ENCODE assay signal across 24 cellular contexts in the genomic region with DNA sequence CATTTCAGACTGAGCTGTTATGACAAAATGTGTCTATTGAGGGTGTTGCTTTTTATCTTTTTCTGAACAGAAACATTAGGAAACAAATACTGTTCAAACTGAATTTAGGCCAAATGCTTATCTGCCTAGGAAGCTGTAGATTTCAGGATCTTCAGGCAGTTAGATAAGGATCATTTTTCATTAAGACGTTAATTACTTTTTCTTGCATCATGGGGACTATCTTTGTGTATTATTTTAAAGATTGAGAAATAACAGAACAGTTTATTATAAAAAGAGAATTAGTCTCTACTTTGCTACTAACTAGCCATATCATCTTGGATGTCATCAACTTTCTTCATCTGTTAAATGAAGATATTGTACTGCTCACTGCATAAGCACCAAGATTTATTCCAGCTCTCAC.
"Had no signal": no experiment of that assay in that cellular context is flagged by ENCODE, and none has a peak within 500 bp of the region (broad histone marks: within the 10 kb centered on the region; RNA-seq: fewer than 3 reads in every experiment).

No MANE protein-coding gene starts in this region.

- H3K27me3 ChIP-seq: breast epithelium, SJSA1 had no signal

- H3K36me3 Mint-ChIP-seq: WTC11 had no signal

- H3K9me3 ChIP-seq: breast epithelium, SJSA1 had no signal

- H3K4me1 Mint-ChIP-seq: activated CD4-positive, alpha-beta T cell treated with anti-CD3 and anti-CD28 coated beads, Interleukin-2, amount 10 ng/mL, durations not matched to agents 24 days and 14 days; activated CD8-positive, alpha-beta memory T cell treated with anti-CD3 and anti-CD28 coated beads, Interleukin-2, amount 10 ng/mL, durations not matched to agents 7 days and 5 days; activated naive CD4-positive, alpha-beta T cell treated with anti-CD3 and anti-CD28 coated beads, Interleukin-2, amount 10 ng/mL, durations not matched to agents 7 days and 5 days; activated naive CD8-positive, alpha-beta T cell treated with anti-CD3 and anti-CD28 coated beads for 36 hours; T-cell had no signal

- H3K27me3 Mint-ChIP-seq: activated CD4-positive, alpha-beta T cell treated with anti-CD3 and anti-CD28 coated beads, Interleukin-2, amount 10 ng/mL, durations not matched to agents 24 days and 14 days; activated CD8-positive, alpha-beta memory T cell treated with anti-CD3 and anti-CD28 coated beads, Interleukin-2, amount 10 ng/mL, durations not matched to agents 7 days and 5 days; activated naive CD4-positive, alpha-beta T cell treated with anti-CD3 and anti-CD28 coated beads, Interleukin-2, amount 10 ng/mL, durations not matched to agents 7 days and 5 days; activated naive CD8-positive, alpha-beta T cell treated with anti-CD3 and anti-CD28 coated beads for 36 hours; activated T-cell treated with anti-CD3 and anti-CD28 coated beads, Interleukin-2, amount 50 U/mL, for 24 hours; T-cell had no signal

- H3K27ac Mint-ChIP-seq: activated CD4-positive, alpha-beta T cell treated with anti-CD3 and anti-CD28 coated beads, Interleukin-2, amount 10 ng/mL, durations not matched to agents 24 days and 14 days; activated CD8-positive, alpha-beta memory T cell treated with anti-CD3 and anti-CD28 coated beads, Interleukin-2, amount 10 ng/mL, durations not matched to agents 7 days and 5 days; activated naive CD4-positive, alpha-beta T cell treated with anti-CD3 and anti-CD28 coated beads, Interleukin-2, amount 10 ng/mL, durations not matched to agents 7 days and 5 days; activated naive CD8-positive, alpha-beta T cell treated with anti-CD3 and anti-CD28 coated beads for 36 hours; activated T-cell treated with anti-CD3 and anti-CD28 coated beads, Interleukin-2, amount 50 U/mL, for 24 hours; T-cell; WTC11 had no signal

- H3K4me3 Mint-ChIP-seq: activated CD4-positive, alpha-beta T cell treated with anti-CD3 and anti-CD28 coated beads, Interleukin-2, amount 10 ng/mL, durations not matched to agents 24 days and 14 days; activated CD8-positive, alpha-beta memory T cell treated with anti-CD3 and anti-CD28 coated beads, Interleukin-2, amount 10 ng/mL, durations not matched to agents 7 days and 5 days; activated naive CD4-positive, alpha-beta T cell treated with anti-CD3 and anti-CD28 coated beads, Interleukin-2, amount 10 ng/mL, durations not matched to agents 7 days and 5 days; activated naive CD8-positive, alpha-beta T cell treated with anti-CD3 and anti-CD28 coated beads for 36 hours; activated T-cell treated with anti-CD3 and anti-CD28 coated beads, Interleukin-2, amount 50 U/mL, for 24 hours; T-cell; WTC11 had no signal

- ATAC-seq: activated CD8-positive, alpha-beta memory T cell treated with anti-CD3 and anti-CD28 coated beads, Interleukin-2, amount 10 ng/mL, durations not matched to agents 7 days and 5 days; PC-3; T-cell; WTC11 had no signal

- H3K9me3 Mint-ChIP-seq: activated CD4-positive, alpha-beta T cell treated with anti-CD3 and anti-CD28 coated beads, Interleukin-2, amount 10 ng/mL, durations not matched to agents 24 days and 14 days; activated naive CD4-positive, alpha-beta T cell treated with anti-CD3 and anti-CD28 coated beads, Interleukin-2, amount 10 ng/mL, durations not matched to agents 7 days and 5 days; activated naive CD8-positive, alpha-beta T cell treated with anti-CD3 and anti-CD28 coated beads for 36 hours; activated T-cell treated with anti-CD3 and anti-CD28 coated beads, Interleukin-2, amount 50 U/mL, for 24 hours; T-cell; WTC11 had no signal

- H3K36me3 ChIP-seq: breast epithelium, SJSA1 had no signal

- H3K4me1 ChIP-seq: breast epithelium, SJSA1 had no signal

- H3K27ac ChIP-seq: breast epithelium, SJSA1 had no signal

- H3K4me3 ChIP-seq: breast epithelium, SJSA1 had no signal

- DNase-seq: activated CD4-positive, alpha-beta T cell treated with anti-CD3 and anti-CD28 coated beads, Interleukin-2, amount 10 ng/mL, durations not matched to agents 24 days and 14 days; activated CD4-positive, alpha-beta T cell treated with anti-CD3 and anti-CD28 coated beads, Interleukin-2, amount 50 U/mL, for 48 hours; activated CD4-positive, CD25-positive, alpha-beta regulatory T cell treated with anti-CD3 and anti-CD28 coated beads, Interleukin-2, amount 50 U/mL, for 72 hours; activated CD8-positive, alpha-beta memory T cell treated with anti-CD3 and anti-CD28 coated beads, Interleukin-2, amount 10 ng/mL, durations not matched to agents 7 days and 5 days; activated gamma-delta T cell treated with Interleukin-2 at 50 U/mL for 16 hours; activated naive CD4-positive, alpha-beta T cell treated with anti-CD3 and anti-CD28 coated beads, Interleukin-2, amount 10 ng/mL, durations not matched to agents 7 days and 5 days; activated naive CD8-positive, alpha-beta T cell treated with anti-CD3 and anti-CD28 coated beads for 36 hours; activated T-cell treated with anti-CD3 and anti-CD28 coated beads, Interleukin-2, amount 50 U/mL, for 24 hours; anterior cingulate cortex; caudate nucleus; Karpas-422; MM.1S; NCI-H1105 treated with DMSO at 0.1 percent for 48 hours; NCI-H1436 treated with DMSO at 0.1 percent for 48 hours; NCI-H187 treated with DMSO at 0.1 percent for 48 hours; NCI-H2081 treated with DMSO at 0.1 percent for 48 hours; NCI-H446; NCI-H524; PC-3; SHP77; T-cell had no signal
